ENCODE assay signal across 24 cellular contexts in the genomic region with DNA sequence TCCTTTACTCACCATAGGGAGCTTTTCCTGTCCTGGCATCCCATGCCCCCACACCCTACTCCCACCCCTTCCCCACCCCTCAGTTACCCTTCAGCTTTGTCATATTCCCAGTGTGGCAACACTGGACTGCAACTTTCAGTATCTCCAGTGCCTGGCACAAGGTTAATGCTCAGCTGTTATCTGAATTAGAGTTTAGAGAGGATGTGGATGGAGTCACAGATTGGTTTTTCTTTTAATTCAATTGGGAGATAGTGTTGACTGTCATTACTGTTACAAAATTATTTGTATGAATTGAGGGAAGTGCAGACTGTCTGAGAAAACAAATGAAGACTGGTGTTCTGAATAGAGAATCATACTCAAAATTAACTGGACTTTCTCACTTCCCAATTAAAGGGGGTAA.
"Had no signal": no experiment of that assay in that cellular context is flagged by ENCODE, and none has a peak within 500 bp of the region (broad histone marks: within the 10 kb centered on the region; RNA-seq: fewer than 3 reads in every experiment).

No MANE protein-coding gene starts in this region.

- H3K9me3 ChIP-seq: SJSA1 had no signal

- H3K4me3 ChIP-seq: cardiac muscle cell, SJSA1 had no signal

- ATAC-seq: activated CD8-positive, alpha-beta T cell treated with anti-CD3 and anti-CD28 coated beads, Interleukin-2, amount 10 ng/mL, durations not matched to agents 7 days and 5 days; activated naive CD4-positive, alpha-beta T cell treated with anti-CD3 and anti-CD28 coated beads, Interleukin-2, amount 50 U/mL, for 72 hours; activated naive CD8-positive, alpha-beta T cell treated with anti-CD3 and anti-CD28 coated beads, Interleukin-2, amount 50 U/mL, for 24 hours; WTC11 had no signal

- H3K27me3 ChIP-seq: brain microvascular endothelial cell, cardiac muscle cell, SJSA1 had no signal

- H3K36me3 ChIP-seq: brain microvascular endothelial cell, cardiac muscle cell had no signal

- DNase-seq: activated CD4-positive, alpha-beta T cell treated with anti-CD3 and anti-CD28 coated beads for 48 hours; activated CD4-positive, alpha-beta T cell treated with anti-CD3 and anti-CD28 coated beads, Interleukin-2, amount 50 U/mL, for 4 hours; activated CD4-positive, CD25-positive, alpha-beta regulatory T cell treated with anti-CD3 and anti-CD28 coated beads, Interleukin-2, amount 50 U/mL, for 72 hours; activated CD8-positive, alpha-beta memory T cell treated with anti-CD3 and anti-CD28 coated beads, Interleukin-2, amount 50 U/mL, for 48 hours; activated CD8-positive, alpha-beta T cell treated with anti-CD3 and anti-CD28 coated beads, Interleukin-2, amount 10 ng/mL, durations not matched to agents 7 days and 5 days; activated naive CD4-positive, alpha-beta T cell; activated naive CD8-positive, alpha-beta T cell treated with anti-CD3 and anti-CD28 coated beads, Interleukin-2, amount 50 U/mL, for 24 hours; activated T-cell treated with anti-CD3 and anti-CD28 coated beads, Interleukin-2, amount 50 U/mL, for 1 hour; brain microvascular endothelial cell; Karpas-422; MM.1S; NCI-H1105; NCI-H1436; NCI-H1694 treated with DMSO at 0.1 percent for 48 hours; NCI-H2029 treated with DMSO at 0.1 percent for 48 hours; NCI-H510A treated with DMSO at 0.1 percent for 48 hours; NCI-H69; NK-92 treated with Interleukin-12 subunit alpha and Interleukin-12 subunit beta, amount 100 ng/mL, for 24 hours; SHP77; T-helper 1 cell had no signal

- H3K27ac ChIP-seq: brain microvascular endothelial cell, cardiac muscle cell, SJSA1 had no signal
